ENCODE assay signal across 13 cellular contexts in the genomic region with DNA sequence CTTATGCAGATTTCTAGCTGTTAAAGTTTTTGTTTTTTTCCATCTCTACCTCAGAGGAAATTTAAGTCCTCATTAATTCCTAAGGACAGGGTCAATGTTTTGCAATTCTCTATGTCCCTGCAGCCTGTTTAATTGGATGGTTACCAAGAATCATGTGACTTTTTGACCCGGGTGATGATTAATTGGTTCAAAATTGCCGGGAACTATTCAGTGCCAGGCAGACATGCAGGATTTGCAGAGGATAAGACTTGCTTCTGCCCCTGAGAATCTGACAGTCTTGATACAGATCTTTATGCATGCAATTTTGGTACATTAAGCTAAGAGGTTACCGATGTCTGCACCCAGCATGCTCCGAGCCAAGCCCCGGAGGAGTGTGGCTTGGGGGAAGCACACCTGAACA.
DNase-seq lines count a peak whose midpoint lies in the region; ATAC-seq, FAIRE-seq and TF ChIP-seq lines count a peak whose summit lies in the region.
"Had no signal": no experiment of that assay in that cellular context is flagged by ENCODE, and none has a peak within 500 bp of the region (broad histone marks: within the 10 kb centered on the region; RNA-seq: fewer than 3 reads in every experiment).

No MANE protein-coding gene starts in this region.

- H3K4me3 ChIP-seq in brain microvascular endothelial cell (ENCODE audit: low read depth, low read length), result no peak overlapping the region
- H3K4me3 ChIP-seq in naive thymus-derived CD4-positive, alpha-beta T cell (ENCODE audit: low read length), result no peak overlapping the region

- intact Hi-C loops in naive thymus-derived CD4-positive, alpha-beta T cell (cut with micrococcal nuclease), result no loop called here

- H3K4me3 Mint-ChIP-seq in naive thymus-derived CD4-positive, alpha-beta T cell, result no peak overlapping the region
- H3K4me3 Mint-ChIP-seq: activated CD4-positive, alpha-beta T cell treated with anti-CD3 and anti-CD28 coated beads for 36 hours; activated T-cell treated with anti-CD3 and anti-CD28 coated beads, Interleukin-2, amount 50 U/mL, for 72 hours; endodermal cell had no signal

- no peaks in the 10 kb centered on the region for H3K9me3 ChIP-seq in naive thymus-derived CD4-positive, alpha-beta T cell (ENCODE audit: control insufficient read depth in 2 of 3, low read length in 3 of 3)

- peaks cover 0 to 11% (median 0%) of the 10 kb centered on the region in 5 donors for H3K27me3 Mint-ChIP-seq in naive thymus-derived CD4-positive, alpha-beta T cell
- H3K27me3 Mint-ChIP-seq: activated CD4-positive, alpha-beta T cell treated with anti-CD3 and anti-CD28 coated beads for 36 hours had no signal

- no peaks in the 10 kb centered on the region for H3K36me3 ChIP-seq in brain microvascular endothelial cell (replicated peaks)
- H3K36me3 ChIP-seq in naive thymus-derived CD4-positive, alpha-beta T cell (ENCODE audit: control insufficient read depth in 2 of 3, insufficient read depth in 3 of 3, low read length in 3 of 3), result no peaks in the 10 kb centered on the region

- no peaks in the 10 kb centered on the region for H3K4me1 Mint-ChIP-seq in naive thymus-derived CD4-positive, alpha-beta T cell
- H3K4me1 Mint-ChIP-seq: activated CD4-positive, alpha-beta T cell treated with anti-CD3 and anti-CD28 coated beads for 36 hours had no signal

- no peak for ATAC-seq in naive thymus-derived CD4-positive, alpha-beta T cell
- ATAC-seq: activated CD4-positive, alpha-beta T cell treated with anti-CD3 and anti-CD28 coated beads for 36 hours; activated T-cell treated with anti-CD3 and anti-CD28 coated beads, Interleukin-2, amount 50 U/mL, for 72 hours had no signal

- CTCF ChIA-PET in naive thymus-derived CD4-positive, alpha-beta T cell (lab: Charles Lee), result no interaction called here

- no peak for TF ChIP-seq CTCF in brain microvascular endothelial cell (IDR thresholded peaks at IDR 0.05; ENCODE audit: low read depth, low read length, missing control alignments)

- POLR2A ChIA-PET in naive thymus-derived CD4-positive, alpha-beta T cell (lab: Charles Lee), result no interaction called here

- DNase-seq in HTR-8/SVneo (ENCODE audit: insufficient read length, low spot score) (peak; percentile 26), brain microvascular endothelial cell (peak; percentile 40), iris pigment epithelial cell (ENCODE audit: low read depth) (peak; percentile 69), stromal cell of bone marrow (ENCODE audit: low read depth) (peak; percentile 43), DMS153 (lab: John Stamatoyannopoulos, UW) (no peak)
- DNase-seq in naive thymus-derived CD4-positive, alpha-beta T cell, result no peak
- no peak for DNase-seq in stimulated activated CD4-positive, alpha-beta T cell treated with anti-CD3 and anti-CD28 coated beads, Interleukin-1b, Interleukin-23, amount 100 ng/mL, for 48 hours
- DNase-seq: activated CD4-positive, alpha-beta T cell treated with anti-CD3 and anti-CD28 coated beads for 36 hours; activated T-cell treated with anti-CD3 and anti-CD28 coated beads, Interleukin-2, amount 50 U/mL, for 72 hours; endodermal cell; MM.1S; NCI-H2171 treated with DMSO at 0.1 percent for 48 hours had no signal

- H3K4me1 ChIP-seq in naive thymus-derived CD4-positive, alpha-beta T cell (ENCODE audit: control insufficient read depth in 2 of 2, insufficient read depth in 2 of 2, low read length in 2 of 2), result no peaks in the 10 kb centered on the region

- peaks cover 0 to 5% (median 0%) of the 10 kb centered on the region in 5 donors for H3K36me3 Mint-ChIP-seq in naive thymus-derived CD4-positive, alpha-beta T cell

- peaks cover 0 to 10% (median 4%) of the 10 kb centered on the region in 11 donors for H3K9me3 Mint-ChIP-seq in naive thymus-derived CD4-positive, alpha-beta T cell
- H3K9me3 Mint-ChIP-seq: endodermal cell had no signal

- no peak overlapping the region for H3K27ac ChIP-seq in brain microvascular endothelial cell
- H3K27ac ChIP-seq in naive thymus-derived CD4-positive, alpha-beta T cell (ENCODE audit: low read depth, low read length), result no peak overlapping the region
- H3K27ac ChIP-seq: HL-60 had no signal

- FAIRE-seq in HTR-8/SVneo (lab: Jason Lieb, UNC), result no peak

- no peaks in the 10 kb centered on the region for H3K27me3 ChIP-seq in brain microvascular endothelial cell (replicated peaks)
- no peaks in the 10 kb centered on the region for H3K27me3 ChIP-seq in naive thymus-derived CD4-positive, alpha-beta T cell (ENCODE audit: control insufficient read depth in 2 of 2, insufficient read depth in 2 of 2, low read length in 2 of 2)

- H3K27ac Mint-ChIP-seq in naive thymus-derived CD4-positive, alpha-beta T cell, result no peak overlapping the region
- H3K27ac Mint-ChIP-seq: activated CD4-positive, alpha-beta T cell treated with anti-CD3 and anti-CD28 coated beads for 36 hours; activated T-cell treated with anti-CD3 and anti-CD28 coated beads, Interleukin-2, amount 50 U/mL, for 72 hours; endodermal cell had no signal

- in situ Hi-C loops in brain microvascular endothelial cell (cut with HindIII; ENCODE audit: low pct_ligation_motif_present, low sequenced_read_pairs), result no loop called here

Comparison
In these comparisons a context has a peak if more than half of its experiments do, and no peak if none do; other contexts are left out.
1. DNase-seq: peak in HTR-8/SVneo (single experiment), brain microvascular endothelial cell (single experiment), iris pigment epithelial cell (single experiment) and stromal cell of bone marrow (single experiment); none in DMS153 (single experiment), naive thymus-derived CD4-positive, alpha-beta T cell (0 of 9) and stimulated activated CD4-positive, alpha-beta T cell treated with anti-CD3 and anti-CD28 coated beads, Interleukin-1b, Interleukin-23, amount 100 ng/mL, for 48 hours (single experiment).